ENCODE assay signal across 21 cellular contexts in the genomic region with DNA sequence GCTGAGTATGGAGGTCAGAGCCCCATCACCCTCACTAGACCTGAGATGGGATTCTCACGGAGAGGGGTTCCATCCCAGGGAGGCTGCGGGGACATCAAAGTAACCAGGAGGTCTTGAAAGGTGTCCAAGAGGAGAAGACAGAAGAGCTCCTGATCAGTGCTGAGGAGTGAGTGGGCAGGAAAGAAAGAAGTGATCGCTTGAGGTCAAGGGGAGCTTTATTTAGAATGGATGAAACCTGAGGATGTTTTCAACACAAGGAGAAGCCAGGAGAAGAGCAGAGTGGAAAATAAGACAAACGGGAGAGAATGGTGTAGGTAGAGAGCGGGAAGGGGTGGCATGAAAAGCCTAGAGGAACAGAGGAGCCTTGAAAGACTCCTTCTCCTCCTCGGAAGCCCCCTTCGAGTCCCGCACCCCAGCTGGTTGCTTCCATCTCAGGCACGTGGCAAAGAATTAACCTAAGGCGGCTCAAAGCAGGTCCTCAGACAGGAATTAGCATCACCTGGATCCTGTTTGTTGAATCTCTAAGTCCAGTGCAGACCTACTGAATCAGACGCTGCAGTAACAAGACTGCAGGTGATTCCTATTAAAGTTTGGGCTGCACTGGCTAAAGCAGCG. TPM values are rescaled to one million over a fixed set of nuclear protein-coding genes. Genes with fewer than 3 reads are reported as not detected.
DNase-seq lines count a peak whose midpoint lies in the region; ATAC-seq and TF ChIP-seq lines count a peak whose summit lies in the region.
"Had no signal": no experiment of that assay in that cellular context is flagged by ENCODE, and none has a peak within 500 bp of the region (broad histone marks: within the 10 kb centered on the region; RNA-seq: fewer than 3 reads in every experiment).

No MANE protein-coding gene starts in this region.

- 0 out of 2 replicates have a peak overlapping the region, but pooled peaks have one; percentile 23 for H3K18ac ChIP-seq in IMR-90 (ENCODE audit: low read depth, low read length)

- H2BK120ac ChIP-seq in IMR-90 (ENCODE audit: low read depth, low read length) = no peak overlapping the region

- no peak for TF ChIP-seq CTCF in IMR-90 (conservative IDR thresholded peaks at IDR 0.05; ENCODE audit: low read depth, low read length)
- no peak for TF ChIP-seq CTCF in WTC11 (IDR thresholded peaks at IDR 0.05)
- no peak for TF ChIP-seq CTCF in tibial artery (IDR thresholded peaks at IDR 0.05)

- H4K8ac ChIP-seq in IMR-90 (ENCODE audit: low read depth in 2 of 2, low read length in 2 of 2) = no peak overlapping the region

- no peak overlapping the region for H2AK9ac ChIP-seq in IMR-90 (replicated peaks; ENCODE audit: low read depth, low read length, poor library complexity)

- CTCF ChIA-PET in IMR-90 (lab: Yijun Ruan, JAX) = interaction anchor here (1.4 kb wide), 1 partner anchor 107 kb away, joined by 7 read pairs; no protein-coding TSS in a partner anchor
- CTCF ChIA-PET in WTC11 (lab: Charles Lee) = interaction anchor here (1.6 kb wide), 1 partner anchor 10 kb away, joined by 5 read pairs; no protein-coding TSS in a partner anchor

- no peak overlapping the region for H3K4me3 Mint-ChIP-seq in WTC11
- H3K4me3 Mint-ChIP-seq: activated CD4-positive, alpha-beta T cell treated with anti-CD3 and anti-CD28 coated beads, Interleukin-2, amount 10 ng/mL, durations not matched to agents 7 days and 5 days; immature natural killer cell; naive thymus-derived CD8-positive, alpha-beta T cell had no signal

- peak overlapping the region; percentile 33 for H3K27ac Mint-ChIP-seq in WTC11
- H3K27ac Mint-ChIP-seq: activated CD4-positive, alpha-beta T cell treated with anti-CD3 and anti-CD28 coated beads, Interleukin-2, amount 10 ng/mL, durations not matched to agents 7 days and 5 days had no signal

- peaks cover 38 to 67% of the 10 kb centered on the region in 2 experiments for H3K79me1 ChIP-seq in IMR-90 (ENCODE audit: low read depth in 1 of 2, low read length in 2 of 2)

- H3K27me3 ChIP-seq in IMR-90 (ENCODE audit: control insufficient read depth, insufficient read depth, low read length) (no peaks in the 10 kb centered on the region), muscle layer of colon (ENCODE audit: control insufficient read depth in 1 of 2, insufficient read depth in 2 of 2, low read length in 2 of 2) (no peaks in the 10 kb centered on the region), tibial artery (no peaks in the 10 kb centered on the region)

- H3K9ac ChIP-seq in IMR-90 (ENCODE audit: low read depth, low read length) (no peak overlapping the region), muscle layer of colon (ENCODE audit: low read length) (peak overlapping the region; percentile 10)
- H3K9ac ChIP-seq: parathyroid adenoma had no signal

- H3K9me1 ChIP-seq in IMR-90 (ENCODE audit: insufficient read depth, low read length) = peaks cover 12% of the 10 kb centered on the region; the same call in 1 of the 2 replicates

- WGBS in IMR-90 (ENCODE audit: extremely low coverage in 2 of 2, insufficient read length in 1 of 2), 2 experiments = 94% methylated on average over 8 of the region's 12 CpGs; no CpG with 5 or more reads in 1 of the 2 experiments

- H2AK5ac ChIP-seq in IMR-90 (ENCODE audit: low read depth, low read length) = peak overlapping the region; percentile 15; the same call in 1 of the 2 replicates

- no peaks in the 10 kb centered on the region for H3K36me3 ChIP-seq in IMR-90 (ENCODE audit: control insufficient read depth, insufficient read depth, low read length)
- H3K36me3 ChIP-seq in muscle layer of colon (ENCODE audit: insufficient read depth, low read length) = no peaks in the 10 kb centered on the region
- no peaks in the 10 kb centered on the region for H3K36me3 ChIP-seq in tibial artery

- POLR2A ChIA-PET in IMR-90 (lab: Charles Lee; ENCODE audit: unreplicated experiment) = no interaction called here
- POLR2A ChIA-PET in WTC11 (lab: Charles Lee) = interaction anchor here (0.6 kb wide), 1 partner anchor 96 kb away, joined by 9 read pairs; no protein-coding TSS in a partner anchor

- in situ Hi-C loops in IMR-90 (cut with MboI; ENCODE audit: low sequenced_read_pairs) = no loop called here

- H4K5ac ChIP-seq in IMR-90 (ENCODE audit: low read depth, low read length) = no peak overlapping the region

- no peak overlapping the region for H2BK5ac ChIP-seq in IMR-90 (ENCODE audit: low read depth, low read length, poor library complexity, severe bottlenecking)

- H2BK15ac ChIP-seq in IMR-90 (ENCODE audit: low read depth, low read length) = no peak overlapping the region

- H3K56ac ChIP-seq in IMR-90 (ENCODE audit: extremely low read depth, insufficient read depth, low read length) = no peak overlapping the region

- no peak overlapping the region for H2AFZ ChIP-seq in IMR-90 (replicated peaks; ENCODE audit: low read length, poor library complexity)
- H2AFZ ChIP-seq: parathyroid adenoma had no signal

- dilution Hi-C loops in IMR-90 (cut with HindIII; ENCODE audit: low sequenced_read_pairs, unreplicated experiment) = no loop called here

- peaks cover 25% of the 10 kb centered on the region; the same call in 1 of the 2 replicates for H4K20me1 ChIP-seq in IMR-90 (ENCODE audit: insufficient read depth, low read length)

- TF ChIP-seq RAD21 in IMR-90 (IDR thresholded peaks at IDR 0.05; ENCODE audit: low read length) = no peak

- BruUV-seq in IMR-90 (replicated peaks; lab: Mats Ljungman, UMichigan) = no TSS peak

- no peaks in the 10 kb centered on the region for H3K27me3 Mint-ChIP-seq in WTC11 (ENCODE audit: low read depth)
- H3K27me3 Mint-ChIP-seq: activated CD4-positive, alpha-beta T cell treated with anti-CD3 and anti-CD28 coated beads, Interleukin-2, amount 10 ng/mL, durations not matched to agents 7 days and 5 days; naive thymus-derived CD8-positive, alpha-beta T cell had no signal

- H3K4me3 ChIP-seq in IMR-90 (ENCODE audit: insufficient read depth, low read depth, low read length) (no peak overlapping the region), muscle layer of colon (ENCODE audit: low read depth in 1 of 2, low read length in 2 of 2) (peak overlapping the region in 1 of 2 donors; percentile 32), tibial artery (peak overlapping the region in 1 of 2 donors; percentile 52)

- H3K23ac ChIP-seq in IMR-90 (ENCODE audit: low read depth, low read length) = no peak overlapping the region

- intact Hi-C loops in IMR-90 (cut with micrococcal nuclease) (no loop called here), tibial artery (cut with DNase I; ENCODE audit: low total_unique reads) (loop anchor here (10.0 kb wide), 1 partner anchor 96 kb away; no protein-coding TSS in a partner anchor)

- H3K27ac ChIP-seq in IMR-90 (ENCODE audit: insufficient read depth, low read length) (no peak overlapping the region), muscle layer of colon (ENCODE audit: low read depth, low read length) (peak overlapping the region; percentile 61), tibial artery (peak overlapping the region; percentile 31 to 86)
- H3K27ac ChIP-seq: parathyroid adenoma had no signal

- DNase-seq in IMR-90 (no peak), WTC11 (ENCODE audit: low spot score) (no peak), tibial artery (no peak), NCI-H1417 treated with DMSO at 0.1 percent for 48 hours (lab: John Stamatoyannopoulos, UW) (no peak)
- DNase-seq: activated CD4-positive, alpha-beta T cell treated with anti-CD3 and anti-CD28 coated beads, Interleukin-2, amount 10 ng/mL, durations not matched to agents 7 days and 5 days; activated gamma-delta T cell treated with Interleukin-2 at 50 U/mL for 16 hours; AML-193; amniotic stem cell; immature natural killer cell; Kasumi-1; naive thymus-derived CD8-positive, alpha-beta T cell; NCI-H1105; NCI-H2107; NCI-H510A; small intestine; stimulated activated CD4-positive, alpha-beta T cell treated with anti-CD3 and anti-CD28 coated beads, Interleukin-4, amount 100 ng/mL, for 1 hour; SW 1271 had no signal

- no peak for TF ChIP-seq POLR2A in IMR-90 (IDR thresholded peaks at IDR 0.05; ENCODE audit: low read depth, low read length)

- H4K91ac ChIP-seq in IMR-90 (ENCODE audit: insufficient read depth, low read depth, low read length) = no peak overlapping the region

- peaks cover 5% of the 10 kb centered on the region for H3K4me1 ChIP-seq in IMR-90 (ENCODE audit: control insufficient read depth, insufficient read depth, low read length)
- peaks cover 62% of the 10 kb centered on the region for H3K4me1 ChIP-seq in muscle layer of colon (ENCODE audit: insufficient read depth, low read length)
- peaks cover 0 to 84% (median 41%) of the 10 kb centered on the region in 4 donors for H3K4me1 ChIP-seq in tibial artery
- H3K4me1 ChIP-seq: parathyroid adenoma had no signal

- ATAC-seq in IMR-90 (ENCODE audit: low read depth) = no peak
- ATAC-seq in WTC11 = no peak
- no peak for ATAC-seq in GM21515 (IDR thresholded peaks at IDR 0.05; ENCODE audit: unreplicated experiment)
- no peak for ATAC-seq in HG03159 (IDR thresholded peaks at IDR 0.05; ENCODE audit: unreplicated experiment)
- ATAC-seq: naive thymus-derived CD8-positive, alpha-beta T cell had no signal

- H3K9me3 ChIP-seq in IMR-90 (ENCODE audit: control insufficient read depth, insufficient read depth, low read length) (no peaks in the 10 kb centered on the region), muscle layer of colon (ENCODE audit: low read length) (no peaks in the 10 kb centered on the region), tibial artery (no peaks in the 10 kb centered on the region)

- no peak overlapping the region for H3K14ac ChIP-seq in IMR-90 (replicated peaks; ENCODE audit: low read depth, low read length)

- H2BK20ac ChIP-seq in IMR-90 (ENCODE audit: low read depth, low read length) = no peak overlapping the region

- H3K4ac ChIP-seq in IMR-90 (ENCODE audit: low read depth, low read length) = no peak overlapping the region

- peaks cover 3% of the 10 kb centered on the region for H3K36me3 Mint-ChIP-seq in WTC11
- H3K36me3 Mint-ChIP-seq: naive thymus-derived CD8-positive, alpha-beta T cell had no signal

- H3K4me2 ChIP-seq in IMR-90 (ENCODE audit: low read depth, low read length) = no peak overlapping the region

- H3K9me3 Mint-ChIP-seq in WTC11 = no peaks in the 10 kb centered on the region
- H3K9me3 Mint-ChIP-seq: activated CD4-positive, alpha-beta T cell treated with anti-CD3 and anti-CD28 coated beads, Interleukin-2, amount 10 ng/mL, durations not matched to agents 7 days and 5 days; immature natural killer cell; naive thymus-derived CD8-positive, alpha-beta T cell had no signal

- peaks cover 38% of the 10 kb centered on the region for H3K4me1 Mint-ChIP-seq in WTC11

TF ChIP-seq in IMR-90, 13 proteins besides CTCF, POLR2A, EP300 and RAD21 (continues in another document):
- TF ChIP-seq FOS (IDR thresholded peaks at IDR 0.05; ENCODE audit: low read depth, low read length) (no peak), MAFK (IDR thresholded peaks at IDR 0.05; ENCODE audit: low read depth, low read length) (no peak)

TF ChIP-seq in WTC11, 78 proteins besides CTCF, POLR2A, EP300 and RAD21 (continues in another document):
- no peak for TF ChIP-seq ETV6 (CRISPR knock-in tag; IDR thresholded peaks at IDR 0.05)

RNA-seq across cellular contexts. Expression of gene SVIL, which starts 5.8 kb away (rescaled TPM):
- total RNA-seq in IMR-90 (2012; rRNA removed) (11.5 and 13.6 TPM in 2 replicates), WTC11 (2021) (27.1 to 28.7 TPM (median 28.0 TPM) in 3 replicates)
- 10.9 and 11.6 TPM in 2 replicates for polyA plus RNA-seq in IMR-90 (2012; rRNA removed)
- polyA plus RNA-seq in IMR-90 (2012; cell fraction: cytosol; rRNA removed) = 4.9 and 6.7 TPM in 2 replicates
- 19.7 and 44.0 TPM in 2 replicates for polyA plus RNA-seq in IMR-90 (2012; cell fraction: nucleus; rRNA removed; ENCODE audit: low replicate concordance)
